Comparison of ENCODE assay signal across 21 cellular contexts in the genomic region with DNA sequence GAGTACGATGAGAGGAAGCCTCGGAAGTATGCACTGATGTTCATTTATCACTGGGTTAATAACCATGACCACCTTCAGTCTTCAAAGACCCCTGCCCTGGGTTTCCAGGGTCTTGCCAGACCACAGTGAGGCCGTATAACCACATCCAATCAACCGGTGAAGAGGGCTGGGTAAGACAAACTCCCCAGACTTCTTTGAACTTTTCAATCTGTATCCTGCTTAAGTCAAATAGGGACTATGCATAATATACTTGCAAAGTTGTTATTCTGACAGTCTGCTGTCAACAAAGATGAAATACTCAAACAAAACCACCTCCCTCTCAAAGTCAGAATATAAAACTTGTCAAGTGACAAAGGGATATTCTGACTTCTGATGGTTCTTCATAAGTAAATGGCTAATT. TPM values are rescaled to one million over a fixed set of nuclear protein-coding genes. Genes with fewer than 3 reads are reported as not detected.
DNase-seq lines count a peak whose midpoint lies in the region; ATAC-seq and TF ChIP-seq lines count a peak whose summit lies in the region.
"Had no signal": no experiment of that assay in that cellular context is flagged by ENCODE, and none has a peak within 500 bp of the region (broad histone marks: within the 10 kb centered on the region; RNA-seq: fewer than 3 reads in every experiment).

No MANE protein-coding gene starts in this region.

- no peaks in the 10 kb centered on the region for H3K27me3 ChIP-seq in endodermal cell (ENCODE audit: control insufficient read depth, insufficient read depth, low read length, poor library complexity, severe bottlenecking)
- H3K27me3 ChIP-seq in naive thymus-derived CD4-positive, alpha-beta T cell (ENCODE audit: control insufficient read depth in 2 of 2, insufficient read depth in 2 of 2, low read length in 2 of 2): no peaks in the 10 kb centered on the region
- no peaks in the 10 kb centered on the region for H3K27me3 ChIP-seq in right atrium auricular region
- no peaks in the 10 kb centered on the region for H3K27me3 ChIP-seq in heart left ventricle

- no peaks in the 10 kb centered on the region for H3K9me3 Mint-ChIP-seq in activated naive CD4-positive, alpha-beta T cell treated with anti-CD3 and anti-CD28 coated beads, Interleukin-2, amount 50 U/mL, for 24 hours
- no peaks in the 10 kb centered on the region for H3K9me3 Mint-ChIP-seq in endodermal cell
- H3K9me3 Mint-ChIP-seq in naive thymus-derived CD4-positive, alpha-beta T cell: no peaks in the 10 kb centered on the region
- H3K9me3 Mint-ChIP-seq: H9, IgD-negative memory B cell had no signal

- peak; percentile 34 for ATAC-seq in naive thymus-derived CD4-positive, alpha-beta T cell
- no peak for ATAC-seq in heart left ventricle

- H3K4me3 Mint-ChIP-seq in activated naive CD4-positive, alpha-beta T cell treated with anti-CD3 and anti-CD28 coated beads, Interleukin-2, amount 50 U/mL, for 24 hours: no peak overlapping the region
- no peak overlapping the region for H3K4me3 Mint-ChIP-seq in endodermal cell
- peak overlapping the region in 3 of 10 donors; percentile 6 to 39 (median 23) for H3K4me3 Mint-ChIP-seq in naive thymus-derived CD4-positive, alpha-beta T cell
- H3K4me3 Mint-ChIP-seq: H9 had no signal

- peaks cover 62% of the 10 kb centered on the region for H3K4me1 Mint-ChIP-seq in activated naive CD4-positive, alpha-beta T cell treated with anti-CD3 and anti-CD28 coated beads, Interleukin-2, amount 50 U/mL, for 24 hours
- H3K4me1 Mint-ChIP-seq in endodermal cell: peaks cover 35% of the 10 kb centered on the region
- H3K4me1 Mint-ChIP-seq in naive thymus-derived CD4-positive, alpha-beta T cell: peaks cover 19 to 91% (median 65%) of the 10 kb centered on the region in 7 donors

- peaks cover 19% of the 10 kb centered on the region for H3K36me3 Mint-ChIP-seq in activated naive CD4-positive, alpha-beta T cell treated with anti-CD3 and anti-CD28 coated beads, Interleukin-2, amount 50 U/mL, for 24 hours
- peaks cover 17% of the 10 kb centered on the region for H3K36me3 Mint-ChIP-seq in endodermal cell (ENCODE audit: low read depth)
- H3K36me3 Mint-ChIP-seq in naive thymus-derived CD4-positive, alpha-beta T cell: peaks cover 11 to 66% (median 23%) of the 10 kb centered on the region in 5 donors

- no peak overlapping the region for H3K9ac ChIP-seq in endodermal cell (ENCODE audit: extremely low read depth, low read length, poor library complexity, severe bottlenecking)

- no peak for TF ChIP-seq POLR2A in heart left ventricle (IDR thresholded peaks at IDR 0.05)

- H3K36me3 ChIP-seq in endodermal cell (ENCODE audit: control insufficient read depth, insufficient read depth, low read length): peaks cover 78% of the 10 kb centered on the region
- H3K36me3 ChIP-seq in naive thymus-derived CD4-positive, alpha-beta T cell (ENCODE audit: control insufficient read depth in 2 of 3, insufficient read depth in 3 of 3, low read length in 3 of 3): no peaks in the 10 kb centered on the region
- H3K36me3 ChIP-seq in right atrium auricular region: peaks cover 19% of the 10 kb centered on the region
- peaks cover 0 to 50% (median 27%) of the 10 kb centered on the region in 9 donors for H3K36me3 ChIP-seq in heart left ventricle

- no peak for DNase-seq in activated naive CD4-positive, alpha-beta T cell (lab: John Stamatoyannopoulos, UW)
- DNase-seq in endodermal cell (no peak), substantia nigra (lab: John Stamatoyannopoulos, UW) (no peak), right atrium auricular region (ENCODE audit: low spot score) (no peak), heart left ventricle (no peak), NCI-H748 treated with DMSO at 0.1 percent for 48 hours (lab: John Stamatoyannopoulos, UW) (no peak)
- peak in 1 of 9 donors; percentile 25 for DNase-seq in naive thymus-derived CD4-positive, alpha-beta T cell
- DNase-seq: DMS153, GDM1, H9, MM.1S, NCI-H1092, NCI-H1436 treated with DMSO at 0.1 percent for 48 hours, NCI-H2029 treated with DMSO at 0.1 percent for 48 hours, NCI-H2171, NCI-H446, Right ventricle myocardium superior had no signal

- peak overlapping the region; percentile 52 for H3K27ac ChIP-seq in endodermal cell (ENCODE audit: low read depth, low read length)
- no peak overlapping the region for H3K27ac ChIP-seq in naive thymus-derived CD4-positive, alpha-beta T cell (ENCODE audit: low read depth, low read length)
- peak overlapping the region; percentile 86 for H3K27ac ChIP-seq in substantia nigra (ENCODE audit: low read depth, low read length, poor library complexity, severe bottlenecking)
- no peak overlapping the region for H3K27ac ChIP-seq in right atrium auricular region
- H3K27ac ChIP-seq in heart left ventricle: no peak overlapping the region
- H3K27ac ChIP-seq: 22Rv1 had no signal

- H3K4me3 ChIP-seq in endodermal cell (ENCODE audit: low read length) (no peak overlapping the region), right atrium auricular region (no peak overlapping the region), heart left ventricle (no peak overlapping the region)
- no peak overlapping the region for H3K4me3 ChIP-seq in naive thymus-derived CD4-positive, alpha-beta T cell (ENCODE audit: low read length)

- CTCF ChIA-PET in naive thymus-derived CD4-positive, alpha-beta T cell (lab: Charles Lee): interaction anchor here (1.6 kb wide), 1 partner anchor 51 kb away, joined by 4 read pairs; no protein-coding TSS in a partner anchor

- H3K4me1 ChIP-seq in endodermal cell (ENCODE audit: control insufficient read depth, insufficient read depth, low read length): peaks cover 10% of the 10 kb centered on the region
- peaks cover 0 to 7% of the 10 kb centered on the region in 2 donors for H3K4me1 ChIP-seq in naive thymus-derived CD4-positive, alpha-beta T cell (ENCODE audit: control insufficient read depth in 2 of 2, insufficient read depth in 2 of 2, low read length in 2 of 2)
- H3K4me1 ChIP-seq in right atrium auricular region: peaks cover 0 to 5% of the 10 kb centered on the region in 2 donors
- peaks cover 0 to 58% (median 25%) of the 10 kb centered on the region in 12 donors for H3K4me1 ChIP-seq in heart left ventricle

- H3K9me3 ChIP-seq in endodermal cell (ENCODE audit: control insufficient read depth, low read length) (no peaks in the 10 kb centered on the region), right atrium auricular region (no peaks in the 10 kb centered on the region), heart left ventricle (no peaks in the 10 kb centered on the region)
- no peaks in the 10 kb centered on the region for H3K9me3 ChIP-seq in naive thymus-derived CD4-positive, alpha-beta T cell (ENCODE audit: control insufficient read depth in 2 of 3, low read length in 3 of 3)

- TF ChIP-seq CTCF in endodermal cell (conservative IDR thresholded peaks at IDR 0.05) (no peak), right atrium auricular region (IDR thresholded peaks at IDR 0.05) (no peak), heart left ventricle (IDR thresholded peaks at IDR 0.05) (no peak)

- POLR2A ChIA-PET in naive thymus-derived CD4-positive, alpha-beta T cell (lab: Charles Lee): interaction anchor here (0.6 to 1.3 kb wide), 3 partner anchors 31 to 59 kb away, joined by 3 to 6 read pairs (median 3); no protein-coding TSS in a partner anchor

- H3K27me3 Mint-ChIP-seq in activated naive CD4-positive, alpha-beta T cell treated with anti-CD3 and anti-CD28 coated beads, Interleukin-2, amount 50 U/mL, for 24 hours: no peaks in the 10 kb centered on the region
- H3K27me3 Mint-ChIP-seq in endodermal cell (ENCODE audit: insufficient read depth): no peaks in the 10 kb centered on the region
- no peaks in the 10 kb centered on the region for H3K27me3 Mint-ChIP-seq in naive thymus-derived CD4-positive, alpha-beta T cell
- H3K27me3 Mint-ChIP-seq: IgD-negative memory B cell had no signal

- intact Hi-C loops in naive thymus-derived CD4-positive, alpha-beta T cell (cut with micrococcal nuclease): loop anchor here in 1 of 2 donors (2.0 to 10.0 kb wide), 2 partner anchors 15 to 53 kb away; a partner anchor contains a TSS
- intact Hi-C loops in heart left ventricle (cut with DNase I): no loop called here

- 79 to 97% methylated on average over 2 to 4 of the region's 4 CpGs for WGBS in endodermal cell (ENCODE audit: insufficient coverage in 1 of 2, insufficient read length in 1 of 2), 2 experiments
- 68 to 95% (median 88%) methylated on average over 4 of the region's 4 CpGs for WGBS in heart left ventricle, 4 donors

- H3K27ac Mint-ChIP-seq in activated naive CD4-positive, alpha-beta T cell treated with anti-CD3 and anti-CD28 coated beads, Interleukin-2, amount 50 U/mL, for 24 hours: peak overlapping the region; percentile 46
- peak overlapping the region; percentile 28 for H3K27ac Mint-ChIP-seq in endodermal cell
- H3K27ac Mint-ChIP-seq in naive thymus-derived CD4-positive, alpha-beta T cell: peak overlapping the region in 6 of 9 donors; percentile 25 to 87 (median 64)

RNA-seq across cellular contexts. Expression of a gene that starts 54.0 kb away (rescaled TPM):
- total RNA-seq in endodermal cell (10 to 100 TPM; 27.4 to 27.8 TPM), right atrium auricular region (10 to 100 TPM; 13.5 to 29.9 TPM), heart left ventricle (10 to 100 TPM; 23.9 to 49.8 (median 27.3) TPM)
- polyA plus RNA-seq in endodermal cell (2013, experiment 1 of 2): 23.3 TPM
- polyA plus RNA-seq in endodermal cell (2013, experiment 2 of 2): 22.4 TPM
- 10 to 100 TPM; 25.4 to 93.3 (median 78.0) TPM for total RNA-seq in naive thymus-derived CD4-positive, alpha-beta T cell
- 10 to 100 TPM; 18.7 to 23.1 TPM for polyA plus RNA-seq in naive thymus-derived CD4-positive, alpha-beta T cell
- polyA plus RNA-seq in heart left ventricle: 10 to 100 TPM in 1 of 2 donors, 1 to 10 TPM in 1; 5.0 to 11.7 TPM
- total RNA-seq: OCI-LY7 had no signal

Comparison
In these comparisons a context has a peak if more than half of its experiments do, and no peak if none do; other contexts are left out.
1. H3K27ac ChIP-seq: peak in endodermal cell (single experiment) and substantia nigra (single experiment); none in naive thymus-derived CD4-positive, alpha-beta T cell (single experiment), right atrium auricular region (0 of 2) and heart left ventricle (0 of 12).
2. Peak in every context shown above with its lines, with median percentiles within 50 percentile points of each other: H3K27ac Mint-ChIP-seq.